In the genomic region with DNA sequence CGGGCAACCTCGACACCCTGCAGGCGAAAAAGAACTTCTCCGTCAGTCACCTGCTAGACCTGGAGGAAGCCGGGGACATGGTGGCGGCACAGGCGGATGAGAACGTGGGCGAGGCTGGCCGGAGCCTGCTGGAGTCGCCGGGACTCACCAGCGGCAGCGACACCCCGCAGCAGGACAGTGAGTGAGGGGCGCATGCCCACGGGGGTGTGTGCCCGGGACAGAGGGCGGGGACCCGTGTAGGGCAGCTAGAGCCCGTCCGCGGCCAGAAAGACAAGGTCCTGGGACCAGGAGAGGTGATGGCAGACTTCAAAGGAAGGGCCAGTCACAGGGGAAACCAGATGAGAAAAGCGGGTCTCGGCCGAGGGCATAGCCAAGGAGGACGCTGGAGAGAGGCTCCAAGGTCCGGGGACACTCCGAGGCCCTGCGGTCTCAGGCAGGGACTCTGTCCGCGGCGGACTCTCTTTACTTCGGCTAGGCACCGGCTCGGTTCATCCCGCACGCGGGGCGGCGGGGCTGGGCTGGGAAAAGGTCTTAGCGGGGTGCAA, we compare ENCODE assay signal across 8 cellular contexts. TPM values are rescaled to one million over a fixed set of nuclear protein-coding genes. Genes with fewer than 3 reads are reported as not detected.
DNase-seq lines count a peak whose midpoint lies in the region; ATAC-seq and TF ChIP-seq lines count a peak whose summit lies in the region.

No MANE protein-coding gene starts in this region.

- no peak for TF ChIP-seq POLR2A in esophagus muscularis mucosa (IDR thresholded peaks at IDR 0.05; ENCODE audit: low read depth)

- no peaks in the 10 kb centered on the region for H3K79me2 ChIP-seq in MM.1S (ENCODE audit: low read length)

- WGBS in esophagus muscularis mucosa = 0% methylated on average over 3 of the region's 42 CpGs

- no peak overlapping the region for H3K9ac ChIP-seq in MM.1S (ENCODE audit: low read length)

- peak overlapping the region; percentile 78 for H2AFZ ChIP-seq in MM.1S (ENCODE audit: low read length)

- H3K27ac ChIP-seq in MM.1S (ENCODE audit: low read length) (no peak overlapping the region), esophagus muscularis mucosa (replicated peaks in 1 of 4) (peak overlapping the region; percentile 71 to 83 (median 78))

- no peaks in the 10 kb centered on the region for H3K36me3 Mint-ChIP-seq in nephron progenitor cell (ENCODE audit: low read depth)

- no peaks in the 10 kb centered on the region for H4K20me1 ChIP-seq in MM.1S (ENCODE audit: insufficient read depth, low read length)

- H3K4me2 ChIP-seq in MM.1S (ENCODE audit: low read depth, low read length) = peak overlapping the region; percentile 70

- H3K27me3 ChIP-seq in MM.1S (replicated peaks; ENCODE audit: insufficient read depth, low read length) = peaks cover 31% of the 10 kb centered on the region
- H3K27me3 ChIP-seq in esophagus muscularis mucosa = peaks cover 0 to 100% (median 54%) of the 10 kb centered on the region in 4 donors

- intact Hi-C loops in esophagus muscularis mucosa (cut with DNase I) = loop anchor here (10.0 kb wide), 1 partner anchor 730 kb away; no protein-coding TSS in a partner anchor

- peak overlapping the region; percentile 81 for H3K4me3 Mint-ChIP-seq in nephron progenitor cell

- TF ChIP-seq CTCF in MM.1S (IDR thresholded peaks at IDR 0.05; ENCODE audit: low read length) = no peak
- no peak for TF ChIP-seq CTCF in esophagus muscularis mucosa (IDR thresholded peaks at IDR 0.05)
- no peak for TF ChIP-seq CTCF in nephron progenitor cell (IDR thresholded peaks at IDR 0.05)

- H3K36me3 ChIP-seq in MM.1S (replicated peaks; ENCODE audit: insufficient read depth, low read length) (no peaks in the 10 kb centered on the region), esophagus muscularis mucosa (no peaks in the 10 kb centered on the region)

- no peak overlapping the region for H3K27ac Mint-ChIP-seq in nephron progenitor cell

- DNase-seq in AG20443 (ENCODE audit: low spot score) (peak; percentile 39), MM.1S (no peak), esophagus muscularis mucosa (ENCODE audit: extremely low spot score) (peak; percentile 92), nephron progenitor cell (peak; percentile 56), NCI-H2107 treated with DMSO at 0.1 percent for 48 hours (lab: John Stamatoyannopoulos, UW; ENCODE audit: unreplicated experiment) (no peak)
- DNase-seq in stimulated activated CD8-positive, alpha-beta memory T cell treated with anti-CD3 and anti-CD28 coated beads, Interleukin-4, amount 100 ng/mL, for 48 hours = no peak
- DNase-seq in effector CD4-positive, alpha-beta T cell = no peak

- peaks cover 100% of the 10 kb centered on the region for H3K27me3 Mint-ChIP-seq in nephron progenitor cell (ENCODE audit: low read depth, poor library complexity)

- H3K9me3 Mint-ChIP-seq in nephron progenitor cell = peaks cover 9% of the 10 kb centered on the region

- peak overlapping the region; percentile 50 for H3K4me3 ChIP-seq in MM.1S (ENCODE audit: low read length)
- peak overlapping the region; percentile 52 to 73 (median 58) for H3K4me3 ChIP-seq in esophagus muscularis mucosa

- ATAC-seq in GM18519 (IDR thresholded peaks at IDR 0.05; ENCODE audit: low FRiP score, unreplicated experiment) = no peak

- no peaks in the 10 kb centered on the region for H3K9me2 ChIP-seq in MM.1S (replicated peaks; ENCODE audit: insufficient read depth, low read length)

- TF ChIP-seq EP300 in esophagus muscularis mucosa (IDR thresholded peaks at IDR 0.05) = no peak

- H3K9me3 ChIP-seq in MM.1S (replicated peaks; ENCODE audit: insufficient read depth, low read length) (no peaks in the 10 kb centered on the region), esophagus muscularis mucosa (no peaks in the 10 kb centered on the region)

- no peaks in the 10 kb centered on the region for H3F3A ChIP-seq in MM.1S (ENCODE audit: insufficient read depth, low read length)

- no peaks in the 10 kb centered on the region for H3K4me1 ChIP-seq in MM.1S (ENCODE audit: low read length)
- H3K4me1 ChIP-seq in esophagus muscularis mucosa = peaks cover 10 to 62% (median 48%) of the 10 kb centered on the region in 4 donors

- H3K4me1 Mint-ChIP-seq in nephron progenitor cell = peaks cover 61% of the 10 kb centered on the region

RNA-seq across cellular contexts. Expression of gene PRRX1, which starts 0.4 kb away (rescaled TPM):
- total RNA-seq in esophagus muscularis mucosa = 10 to 100 TPM; 11.6 to 31.2 (median 28.4) TPM

Comparison
In these comparisons a context has a peak if more than half of its experiments do, and no peak if none do; other contexts are left out.
1. DNase-seq: peak in AG20443 (single experiment), esophagus muscularis mucosa (single experiment) and nephron progenitor cell (single experiment); none in MM.1S (single experiment), stimulated activated CD8-positive, alpha-beta memory T cell treated with anti-CD3 and anti-CD28 coated beads, Interleukin-4, amount 100 ng/mL, for 48 hours (single experiment), effector CD4-positive, alpha-beta T cell (single experiment) and NCI-H2107 treated with DMSO at 0.1 percent for 48 hours (single experiment).